9 cellular contexts compared by ENCODE assay signal in the genomic region with DNA sequence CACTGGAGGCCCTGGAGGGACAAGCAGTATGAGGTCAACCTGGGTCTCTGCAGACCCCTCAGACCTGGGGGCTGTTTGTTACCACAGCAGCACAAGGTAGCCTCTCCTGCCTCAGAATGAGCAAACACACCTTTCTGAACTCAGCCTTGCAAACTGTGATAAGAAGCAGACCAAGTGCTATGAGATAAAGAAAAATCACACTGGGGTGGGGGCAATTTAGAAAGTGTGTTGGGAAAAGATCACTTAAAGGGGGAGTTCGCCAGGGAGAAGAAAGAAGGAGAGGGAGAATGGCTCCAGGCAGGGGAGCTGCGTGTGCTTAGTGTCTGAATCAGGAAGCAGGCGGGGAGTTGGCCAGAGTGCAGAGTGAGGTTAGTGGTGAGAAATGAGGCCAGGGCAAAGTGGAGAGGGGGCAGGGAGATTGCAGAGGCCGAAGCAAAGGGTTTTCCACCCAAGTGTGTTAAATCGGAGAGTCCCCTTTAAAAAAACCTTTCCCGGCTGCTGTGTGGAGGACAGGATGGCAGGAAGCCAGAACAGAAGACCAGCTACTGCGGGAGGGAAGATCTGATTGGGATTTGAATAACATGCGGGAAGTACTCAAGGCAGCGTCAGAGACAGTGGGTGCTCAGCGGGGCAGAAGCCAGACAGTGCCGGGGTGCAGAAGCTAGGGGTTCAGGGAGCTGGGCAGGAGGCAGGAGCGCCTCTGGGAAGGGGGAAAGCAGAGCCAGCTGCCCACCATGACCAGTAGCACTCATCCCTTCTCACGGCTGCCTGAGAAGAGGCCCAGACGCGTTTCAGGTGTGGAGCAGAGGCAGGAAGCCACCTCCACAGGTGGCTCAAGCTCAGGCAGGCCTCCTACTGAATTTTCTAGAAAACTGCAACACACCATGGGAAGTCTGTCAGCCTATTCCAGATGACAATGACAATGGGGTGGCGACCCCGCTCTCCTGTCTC. TPM values are rescaled to one million over a fixed set of nuclear protein-coding genes. Genes with fewer than 3 reads are reported as not detected.
DNase-seq lines count a peak whose midpoint lies in the region; ATAC-seq, FAIRE-seq and TF ChIP-seq lines count a peak whose summit lies in the region.
"Had no signal": no experiment of that assay in that cellular context is flagged by ENCODE, and none has a peak within 500 bp of the region (broad histone marks: within the 10 kb centered on the region; RNA-seq: fewer than 3 reads in every experiment).

No MANE protein-coding gene starts in this region.

- H3K36me3 ChIP-seq in KOPT-K1 (ENCODE audit: insufficient read depth, low read length) (peaks cover 78% of the 10 kb centered on the region), kidney (ENCODE audit: control insufficient read depth in 1 of 2, insufficient read depth in 2 of 2, low read length in 2 of 2) (no peaks in the 10 kb centered on the region)

- H3K27me3 Mint-ChIP-seq in activated CD4-positive, alpha-beta T cell treated with anti-CD3 and anti-CD28 coated beads for 36 hours = no peaks in the 10 kb centered on the region
- no peaks in the 10 kb centered on the region for H3K27me3 Mint-ChIP-seq in central memory CD8-positive, alpha-beta T cell

- peak overlapping the region in 1 of 2 donors; percentile 41 for H3K9ac ChIP-seq in kidney (ENCODE audit: low read length in 2 of 2)

- no peaks in the 10 kb centered on the region for H3K9me3 Mint-ChIP-seq in activated CD4-positive, alpha-beta T cell treated with anti-CD3 and anti-CD28 coated beads for 36 hours (ENCODE audit: low read depth)
- no peaks in the 10 kb centered on the region for H3K9me3 Mint-ChIP-seq in central memory CD8-positive, alpha-beta T cell

- H3K36me3 Mint-ChIP-seq in activated CD4-positive, alpha-beta T cell treated with anti-CD3 and anti-CD28 coated beads for 36 hours (ENCODE audit: low read depth) = peaks cover 11% of the 10 kb centered on the region
- H3K36me3 Mint-ChIP-seq in central memory CD8-positive, alpha-beta T cell (ENCODE audit: insufficient read depth) = peaks cover 22% of the 10 kb centered on the region

- peaks cover 59% of the 10 kb centered on the region for H3K4me1 Mint-ChIP-seq in activated CD4-positive, alpha-beta T cell treated with anti-CD3 and anti-CD28 coated beads for 36 hours
- H3K4me1 Mint-ChIP-seq in central memory CD8-positive, alpha-beta T cell = peaks cover 77% of the 10 kb centered on the region

- POLR2A ChIA-PET in activated CD4-positive, alpha-beta T cell treated with anti-CD3 and anti-CD28 coated beads for 36 hours (lab: Charles Lee) = interaction anchor here (0.6 kb wide), 1 partner anchor 12 kb away, joined by 3 read pairs; no protein-coding TSS in a partner anchor

- H3K4me3 Mint-ChIP-seq in activated CD4-positive, alpha-beta T cell treated with anti-CD3 and anti-CD28 coated beads for 36 hours = peak overlapping the region; percentile 37
- H3K4me3 Mint-ChIP-seq in central memory CD8-positive, alpha-beta T cell = peak overlapping the region; percentile 69

- intact Hi-C loops in activated CD4-positive, alpha-beta T cell treated with anti-CD3 and anti-CD28 coated beads for 36 hours (cut with DNase I, micrococcal nuclease) = no loop called here
- intact Hi-C loops in kidney (cut with DNase I) = no loop called here

- no peak for FAIRE-seq in kidney (lab: Jason Lieb, UNC)

- CTCF ChIA-PET in activated CD4-positive, alpha-beta T cell treated with anti-CD3 and anti-CD28 coated beads for 36 hours (lab: Charles Lee) = interaction anchor here (0.7 to 1.5 kb wide), 8 partner anchors 15 to 950 kb away, joined by 3 to 7 read pairs (median 3); no protein-coding TSS in a partner anchor

- ATAC-seq in activated CD4-positive, alpha-beta T cell treated with anti-CD3 and anti-CD28 coated beads for 36 hours = no peak
- ATAC-seq in SK-N-SH treated with all-trans-retinoic acid at 6 μM for 48 hours = peak; percentile 84
- ATAC-seq in central memory CD8-positive, alpha-beta T cell (replicated peaks; ENCODE audit: extremely low read depth, poor library complexity, severe bottlenecking) = peak; percentile 21

- H3K4me3 ChIP-seq in kidney (ENCODE audit: low read length in 2 of 2) = peak overlapping the region; percentile 9 to 45

- peak; percentile 37 for DNase-seq in activated CD4-positive, alpha-beta T cell treated with anti-CD3 and anti-CD28 coated beads for 36 hours
- DNase-seq in activated CD4-positive, alpha-beta T cell treated with anti-CD3 and anti-CD28 coated beads for 1 hour = no peak
- peak in 1 of 2 donors; percentile 22 for DNase-seq in central memory CD8-positive, alpha-beta T cell (ENCODE audit: low spot score in 2 of 2)
- DNase-seq in kidney (peak; percentile 85), smooth muscle cell of the brain vasculature (ENCODE audit: low read depth, low spot score) (peak; percentile 77), NCI-H1694 (lab: John Stamatoyannopoulos, UW) (no peak)

- H3K4me1 ChIP-seq in kidney (ENCODE audit: control insufficient read depth in 1 of 2, insufficient read depth in 1 of 2, low read depth in 1 of 2, low read length in 2 of 2) = peaks cover 12 to 22% of the 10 kb centered on the region in 2 donors

- TF ChIP-seq CTCF in kidney (IDR thresholded peaks at IDR 0.05; ENCODE audit: borderline replicate concordance, extremely low read depth, insufficient read depth) = no peak

- peak overlapping the region; percentile 81 for H3K27ac Mint-ChIP-seq in activated CD4-positive, alpha-beta T cell treated with anti-CD3 and anti-CD28 coated beads for 36 hours
- H3K27ac Mint-ChIP-seq in central memory CD8-positive, alpha-beta T cell (ENCODE audit: low read depth) = peak overlapping the region; percentile 95

- H3K27ac ChIP-seq in KOPT-K1 (ENCODE audit: low read depth, low read length, poor library complexity, severe bottlenecking) (peak overlapping the region; percentile 95), kidney (ENCODE audit: low read depth in 2 of 2, low read length in 2 of 2) (peak overlapping the region; percentile 62 to 77)
- H3K27ac ChIP-seq: C4-2B had no signal

- H3K9me3 ChIP-seq in KOPT-K1 (ENCODE audit: insufficient read depth, low read length, poor library complexity, severe bottlenecking) = no peaks in the 10 kb centered on the region
- no peaks in the 10 kb centered on the region for H3K9me3 ChIP-seq in kidney (ENCODE audit: control insufficient read depth in 1 of 2, low read length in 2 of 2)

TF ChIP-seq in SK-N-SH treated with all-trans-retinoic acid at 6 μM for 48 hours, 23 proteins besides CTCF, POLR2A, EP300 and RAD21 (continues in another document):
- TF ChIP-seq PPARA (CRISPR knock-in tag; IDR thresholded peaks at IDR 0.05; ENCODE audit: borderline replicate concordance) (no peak), ZFP3 (CRISPR knock-in tag; IDR thresholded peaks at IDR 0.05) (no peak), ESRRG (CRISPR knock-in tag; IDR thresholded peaks at IDR 0.05) (no peak), ZNF8 (CRISPR knock-in tag; IDR thresholded peaks at IDR 0.05) (no peak), ZNF70 (CRISPR knock-in tag; IDR thresholded peaks at IDR 0.05) (no peak), SNAI2 (CRISPR knock-in tag; IDR thresholded peaks at IDR 0.05) (no peak), RARB (CRISPR knock-in tag; IDR thresholded peaks at IDR 0.05) (no peak), BACH2 (CRISPR knock-in tag; IDR thresholded peaks at IDR 0.05; ENCODE audit: borderline replicate concordance) (no peak), CSDC2 (CRISPR knock-in tag; IDR thresholded peaks at IDR 0.05) (no peak), ARNTL (CRISPR knock-in tag; IDR thresholded peaks at IDR 0.05; ENCODE audit: borderline replicate concordance, low read depth) (no peak), ZNF565 (CRISPR knock-in tag; conservative IDR thresholded peaks at IDR 0.05; ENCODE audit: low read depth) (no peak)
- TF ChIP-seq, protein P1, sequence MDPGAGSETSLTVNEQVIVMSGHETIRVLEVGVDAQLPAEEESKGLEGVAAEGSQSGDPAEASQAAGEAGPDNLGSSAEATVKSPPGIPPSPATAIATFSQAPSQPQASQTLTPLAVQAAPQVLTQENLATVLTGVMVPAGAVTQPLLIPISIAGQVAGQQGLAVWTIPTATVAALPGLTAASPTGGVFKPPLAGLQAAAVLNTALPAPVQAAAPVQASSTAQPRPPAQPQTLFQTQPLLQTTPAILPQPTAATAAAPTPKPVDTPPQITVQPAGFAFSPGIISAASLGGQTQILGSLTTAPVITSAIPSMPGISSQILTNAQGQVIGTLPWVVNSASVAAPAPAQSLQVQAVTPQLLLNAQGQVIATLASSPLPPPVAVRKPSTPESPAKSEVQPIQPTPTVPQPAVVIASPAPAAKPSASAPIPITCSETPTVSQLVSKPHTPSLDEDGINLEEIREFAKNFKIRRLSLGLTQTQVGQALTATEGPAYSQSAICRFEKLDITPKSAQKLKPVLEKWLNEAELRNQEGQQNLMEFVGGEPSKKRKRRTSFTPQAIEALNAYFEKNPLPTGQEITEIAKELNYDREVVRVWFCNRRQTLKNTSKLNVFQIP (CRISPR knock-in tag; IDR thresholded peaks at IDR 0.05; ENCODE audit: borderline replicate concordance, low read depth) = no peak
- TF ChIP-seq, protein P2, sequence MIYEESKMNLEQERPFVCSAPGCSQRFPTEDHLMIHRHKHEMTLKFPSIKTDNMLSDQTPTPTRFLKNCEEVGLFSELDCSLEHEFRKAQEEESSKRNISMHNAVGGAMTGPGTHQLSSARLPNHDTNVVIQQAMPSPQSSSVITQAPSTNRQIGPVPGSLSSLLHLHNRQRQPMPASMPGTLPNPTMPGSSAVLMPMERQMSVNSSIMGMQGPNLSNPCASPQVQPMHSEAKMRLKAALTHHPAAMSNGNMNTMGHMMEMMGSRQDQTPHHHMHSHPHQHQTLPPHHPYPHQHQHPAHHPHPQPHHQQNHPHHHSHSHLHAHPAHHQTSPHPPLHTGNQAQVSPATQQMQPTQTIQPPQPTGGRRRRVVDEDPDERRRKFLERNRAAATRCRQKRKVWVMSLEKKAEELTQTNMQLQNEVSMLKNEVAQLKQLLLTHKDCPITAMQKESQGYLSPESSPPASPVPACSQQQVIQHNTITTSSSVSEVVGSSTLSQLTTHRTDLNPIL (CRISPR knock-in tag; IDR thresholded peaks at IDR 0.05; ENCODE audit: low read depth) = no peak

RNA-seq across cellular contexts. Expression of gene ADA, which starts 9.0 kb away (rescaled TPM):
- total RNA-seq in activated CD4-positive, alpha-beta T cell treated with anti-CD3 and anti-CD28 coated beads for 36 hours = 10 to 100 TPM; 33.8 to 37.8 TPM
- 6.5 TPM for total RNA-seq in kidney
- polyA plus RNA-seq in kidney (ENCODE audit: insufficient read depth, low read depth, low replicate concordance) = 3.1 TPM

Comparison
In these comparisons a context has a peak if more than half of its experiments do, and no peak if none do; other contexts are left out.
1. DNase-seq: peak in activated CD4-positive, alpha-beta T cell treated with anti-CD3 and anti-CD28 coated beads for 36 hours (single experiment), kidney (single experiment) and smooth muscle cell of the brain vasculature (single experiment); none in activated CD4-positive, alpha-beta T cell treated with anti-CD3 and anti-CD28 coated beads for 1 hour (single experiment) and NCI-H1694 (single experiment).